In genomic region chr16:79597277-79597676, GRCh38 we compare ENCODE assay signal across 2 cellular contexts.
TF ChIP-seq lines count a peak whose summit lies in the region.

No MANE protein-coding gene starts in this region.

TF ChIP-seq in liver, 16 proteins besides CTCF, POLR2A, EP300 and RAD21:
- TF ChIP-seq TAF1 (conservative IDR thresholded peaks at IDR 0.05) (peak; percentile 21), RXRA (IDR thresholded peaks at IDR 0.05) (no peak), ATF3 (IDR thresholded peaks at IDR 0.05) (no peak), HNF4A (conservative IDR thresholded peaks at IDR 0.05) (no peak), GABPA (IDR thresholded peaks at IDR 0.05 in 1 of 2, conservative IDR thresholded peaks at IDR 0.05 in 1 of 2) (no peak), FOXA2 (IDR thresholded peaks at IDR 0.05) (no peak), SP1 (IDR thresholded peaks at IDR 0.05) (no peak), ZBTB33 (IDR thresholded peaks at IDR 0.05) (no peak)

TF ChIP-seq in HepG2, 621 proteins besides CTCF, POLR2A, EP300 and RAD21:
- TF ChIP-seq YEATS4 (CRISPR knock-in tag; IDR thresholded peaks at IDR 0.05; ENCODE audit: borderline replicate concordance) (no peak), ZNF710 (CRISPR knock-in tag; IDR thresholded peaks at IDR 0.05; ENCODE audit: borderline replicate concordance) (no peak), ZNF572 (CRISPR knock-in tag; IDR thresholded peaks at IDR 0.05) (no peak), DNMT3B (CRISPR knock-in tag; conservative IDR thresholded peaks at IDR 0.05) (no peak), ZNF792 (CRISPR knock-in tag; IDR thresholded peaks at IDR 0.05) (no peak), TAF1 (CRISPR knock-in tag; IDR thresholded peaks at IDR 0.05) (no peak), CBX1 (IDR thresholded peaks at IDR 0.05; ENCODE audit: low read depth) (no peak), BRD4 (CRISPR knock-in tag; IDR thresholded peaks at IDR 0.05) (no peak), E2F2 (CRISPR knock-in tag; IDR thresholded peaks at IDR 0.05; ENCODE audit: borderline replicate concordance) (no peak), HCFC1 (IDR thresholded peaks at IDR 0.05; ENCODE audit: low read depth, low read length) (no peak), HES4 (CRISPR knock-in tag; IDR thresholded peaks at IDR 0.05; ENCODE audit: borderline replicate concordance) (no peak), ZNF512 (CRISPR knock-in tag; IDR thresholded peaks at IDR 0.05) (no peak), THAP11 (CRISPR knock-in tag; IDR thresholded peaks at IDR 0.05) (no peak), MED1 (CRISPR knock-in tag; IDR thresholded peaks at IDR 0.05) (no peak), CBX2 (IDR thresholded peaks at IDR 0.05; ENCODE audit: low read depth, low read length) (no peak), CBX2 (CRISPR knock-in tag; IDR thresholded peaks at IDR 0.05; ENCODE audit: low read depth) (no peak)
- TF ChIP-seq, protein P1, sequence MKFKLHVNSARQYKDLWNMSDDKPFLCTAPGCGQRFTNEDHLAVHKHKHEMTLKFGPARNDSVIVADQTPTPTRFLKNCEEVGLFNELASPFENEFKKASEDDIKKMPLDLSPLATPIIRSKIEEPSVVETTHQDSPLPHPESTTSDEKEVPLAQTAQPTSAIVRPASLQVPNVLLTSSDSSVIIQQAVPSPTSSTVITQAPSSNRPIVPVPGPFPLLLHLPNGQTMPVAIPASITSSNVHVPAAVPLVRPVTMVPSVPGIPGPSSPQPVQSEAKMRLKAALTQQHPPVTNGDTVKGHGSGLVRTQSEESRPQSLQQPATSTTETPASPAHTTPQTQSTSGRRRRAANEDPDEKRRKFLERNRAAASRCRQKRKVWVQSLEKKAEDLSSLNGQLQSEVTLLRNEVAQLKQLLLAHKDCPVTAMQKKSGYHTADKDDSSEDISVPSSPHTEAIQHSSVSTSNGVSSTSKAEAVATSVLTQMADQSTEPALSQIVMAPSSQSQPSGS (CRISPR knock-in tag; IDR thresholded peaks at IDR 0.05) = no peak
